Comparison of ENCODE assay signal across 8 cellular contexts in genomic region chr7:135281363-135281949, GRCh38. TPM values are rescaled to one million over a fixed set of nuclear protein-coding genes. Genes with fewer than 3 reads are reported as not detected.
DNase-seq lines count a peak whose midpoint lies in the region; TF ChIP-seq lines count a peak whose summit lies in the region.

No MANE protein-coding gene starts in this region.

- WGBS in prostate gland, result 4% methylated on average over 7 of the region's 7 CpGs

- TF ChIP-seq POLR2A in NB4 (IDR thresholded peaks at IDR 0.05; ENCODE audit: extremely low read depth, insufficient read length), result no peak
- TF ChIP-seq POLR2A in prostate gland (IDR thresholded peaks at IDR 0.05), result no peak
- no peak for TF ChIP-seq POLR2A in uterus (IDR thresholded peaks at IDR 0.05)

- H3K27ac Mint-ChIP-seq in HFFc6 (0 out of 2 replicates have a peak overlapping the region, but pooled peaks have one; percentile 5), glutamatergic neuron (ENCODE audit: unreplicated experiment) (no peak overlapping the region)
- H3K27ac Mint-ChIP-seq in activated naive CD4-positive, alpha-beta T cell treated with anti-CD3 and anti-CD28 coated beads for 36 hours, result no peak overlapping the region

- H3K27me3 ChIP-seq in prostate gland (replicated peaks; ENCODE audit: insufficient read depth) (no peaks in the 10 kb centered on the region), uterus (no peaks in the 10 kb centered on the region)

- intact Hi-C loops in activated naive CD4-positive, alpha-beta T cell treated with anti-CD3 and anti-CD28 coated beads for 36 hours (cut with micrococcal nuclease), result loop anchor here (1.0 to 5.0 kb wide), 11 partner anchors 54 to 728 kb away; partner anchors contain the start of genes CNOT4, STMP1 and WDR91
- intact Hi-C loops in prostate gland (cut with DNase I), result no loop called here
- intact Hi-C loops in uterus (cut with DNase I; ENCODE audit: low total_unique reads), result no loop called here

- H3K4me3 Mint-ChIP-seq in HFFc6 (peak overlapping the region; percentile 54), glutamatergic neuron (ENCODE audit: unreplicated experiment) (no peak overlapping the region)
- no peak overlapping the region for H3K4me3 Mint-ChIP-seq in activated naive CD4-positive, alpha-beta T cell treated with anti-CD3 and anti-CD28 coated beads for 36 hours

- H3K9me3 Mint-ChIP-seq in HFFc6 (no peaks in the 10 kb centered on the region), glutamatergic neuron (ENCODE audit: unreplicated experiment) (peaks cover 5% of the 10 kb centered on the region)
- peaks cover 1% of the 10 kb centered on the region for H3K9me3 Mint-ChIP-seq in activated naive CD4-positive, alpha-beta T cell treated with anti-CD3 and anti-CD28 coated beads for 36 hours

- DNase-seq in HFFc6, result peak; percentile 77
- DNase-seq in NB4 (ENCODE audit: low read depth), result peak; percentile 91
- peak; percentile 80 for DNase-seq in SK-N-DZ (ENCODE audit: low spot score)
- peak; percentile 93 for DNase-seq in activated naive CD4-positive, alpha-beta T cell treated with anti-CD3 and anti-CD28 coated beads for 36 hours
- peak; percentile 73 for DNase-seq in glutamatergic neuron
- peak; percentile 85 for DNase-seq in prostate gland (ENCODE audit: low spot score)
- DNase-seq in uterus, result peak; percentile 80 to 88

- CTCF ChIA-PET in activated naive CD4-positive, alpha-beta T cell treated with anti-CD3 and anti-CD28 coated beads for 36 hours (lab: Charles Lee), result interaction anchor here (1.0 to 4.5 kb wide), 22 partner anchors 18 to 420 kb away, joined by 3 to 37 read pairs (median 4); partner anchors contain the start of gene NUP205

- peak; percentile 77 for TF ChIP-seq CTCF in GM12801 (IDR thresholded peaks at IDR 0.05; ENCODE audit: extremely low read depth, insufficient read length)
- TF ChIP-seq CTCF in HFFc6 (IDR thresholded peaks at IDR 0.05), result peak; percentile 98
- TF ChIP-seq CTCF in NB4 (IDR thresholded peaks at IDR 0.05; ENCODE audit: low read depth, low read length), result peak; percentile 99
- peak; percentile 83 for TF ChIP-seq CTCF in glutamatergic neuron (IDR thresholded peaks at IDR 0.05; ENCODE audit: partially characterized antibody, unreplicated experiment)
- TF ChIP-seq CTCF in prostate gland (IDR thresholded peaks at IDR 0.05), result peak; percentile 58 to 97 (median 95)
- peak; percentile 93 to 99 (median 97) for TF ChIP-seq CTCF in uterus (IDR thresholded peaks at IDR 0.05)

- no peak overlapping the region for H3K4me3 ChIP-seq in NB4 (ENCODE audit: low read depth, low read length)
- no peak overlapping the region for H3K4me3 ChIP-seq in prostate gland
- no peak overlapping the region for H3K4me3 ChIP-seq in uterus

- no peaks in the 10 kb centered on the region for H3K4me1 ChIP-seq in prostate gland (replicated peaks)
- no peaks in the 10 kb centered on the region for H3K4me1 ChIP-seq in uterus

- H3K4me1 Mint-ChIP-seq in HFFc6 (ENCODE audit: low read depth), result peaks cover 20% of the 10 kb centered on the region
- peaks cover 6% of the 10 kb centered on the region for H3K4me1 Mint-ChIP-seq in activated naive CD4-positive, alpha-beta T cell treated with anti-CD3 and anti-CD28 coated beads for 36 hours (ENCODE audit: low read depth)
- no peaks in the 10 kb centered on the region for H3K4me1 Mint-ChIP-seq in glutamatergic neuron (ENCODE audit: low read depth, unreplicated experiment)

- H3K9me3 ChIP-seq in prostate gland (no peaks in the 10 kb centered on the region), uterus (no peaks in the 10 kb centered on the region)

- no peaks in the 10 kb centered on the region for H3K36me3 Mint-ChIP-seq in HFFc6 (ENCODE audit: low read depth)
- no peaks in the 10 kb centered on the region for H3K36me3 Mint-ChIP-seq in activated naive CD4-positive, alpha-beta T cell treated with anti-CD3 and anti-CD28 coated beads for 36 hours (ENCODE audit: low read depth)
- no peaks in the 10 kb centered on the region for H3K36me3 Mint-ChIP-seq in glutamatergic neuron (ENCODE audit: unreplicated experiment)

- H3K27ac ChIP-seq in prostate gland (no peak overlapping the region), uterus (peak overlapping the region; percentile 16 to 22)

- H3K27me3 Mint-ChIP-seq in HFFc6 (ENCODE audit: insufficient read depth) (peaks cover 5% of the 10 kb centered on the region), glutamatergic neuron (ENCODE audit: unreplicated experiment) (peaks cover 2% of the 10 kb centered on the region)
- peaks cover 5% of the 10 kb centered on the region for H3K27me3 Mint-ChIP-seq in activated naive CD4-positive, alpha-beta T cell treated with anti-CD3 and anti-CD28 coated beads for 36 hours (ENCODE audit: low read depth)

- H3K36me3 ChIP-seq in prostate gland (no peaks in the 10 kb centered on the region), uterus (no peaks in the 10 kb centered on the region)

RNA-seq across cellular contexts. Expression of gene STRA8, which starts 47.8 kb away (rescaled TPM):
- not detected for total RNA-seq in HFFc6 (2021; fragmentation: NEBNext Ultra II Directional; extraction: Animal tissue kit (Norgen Biotek cat#: 25700))
- not detected in 2 replicates for polyA plus RNA-seq in SK-N-DZ (2014; cell fraction: cytosol; rRNA removed)
- not detected in 2 replicates for polyA plus RNA-seq in SK-N-DZ (2014; cell fraction: nucleus; rRNA removed)
- not detected for total RNA-seq in activated naive CD4-positive, alpha-beta T cell treated with anti-CD3 and anti-CD28 coated beads for 36 hours
- total RNA-seq in glutamatergic neuron (ENCODE audit: unreplicated experiment) (not detected), prostate gland (not detected), uterus (not detected)

Comparison
In these comparisons a context has a peak if more than half of its experiments do, and no peak if none do; other contexts are left out.
1. H3K27ac ChIP-seq: peak in uterus (2 of 2); none in prostate gland (0 of 2).
2. Peak in every context shown above with its lines, with median percentiles within 50 percentile points of each other: CTCF ChIP-seq and DNase-seq.